ENCODE assay signal across 9 cellular contexts in genomic region chr7:40329601-40330153, GRCh38.
A peak's percentile ranks its signal among the peaks of the same experiment; 100 is the strongest.
DNase-seq lines count a peak whose midpoint lies in the region; ATAC-seq and TF ChIP-seq lines count a peak whose summit lies in the region.
"Had no signal": no experiment of that assay in that cellular context is flagged by ENCODE, and none has a peak within 500 bp of the region (broad histone marks: within the 10 kb centered on the region; RNA-seq: fewer than 3 reads in every experiment).

No MANE protein-coding gene starts in this region.

- no peak overlapping the region for H3K9ac ChIP-seq in DND-41 (ENCODE audit: low read depth, low read length)

- no peak overlapping the region for H3K27ac ChIP-seq in DND-41 (ENCODE audit: low read length)
- H3K27ac ChIP-seq in stomach: no peak overlapping the region

- H3K9me3 ChIP-seq in DND-41 (ENCODE audit: insufficient read depth, low read length, severe bottlenecking) (no peaks in the 10 kb centered on the region), stomach (no peaks in the 10 kb centered on the region)

- WGBS in stomach, 5 donors: 54 to 91% (median 85%) methylated on average over 1 of the region's 1 CpG

- no peak; the same call in 2 of the 3 replicates for ATAC-seq in DND-41 (ENCODE audit: insufficient read depth, low read depth)
- ATAC-seq in HG02973 (IDR thresholded peaks at IDR 0.05; ENCODE audit: unreplicated experiment): no peak

- no peaks in the 10 kb centered on the region for H4K20me1 ChIP-seq in DND-41 (ENCODE audit: insufficient read depth, low read length)

- H3K4me2 ChIP-seq in DND-41 (ENCODE audit: insufficient read depth, low read length): no peak overlapping the region

- H3K4me1 ChIP-seq in DND-41 (ENCODE audit: insufficient read depth, low read length): no peaks in the 10 kb centered on the region
- H3K4me1 ChIP-seq in stomach: no peaks in the 10 kb centered on the region

- H2AFZ ChIP-seq in DND-41 (ENCODE audit: low read depth, low read length): no peak overlapping the region

- intact Hi-C loops in stomach (cut with DNase I; ENCODE audit: low total_unique reads): no loop called here

- TF ChIP-seq POLR2A in stomach (IDR thresholded peaks at IDR 0.05): no peak

- H3K79me2 ChIP-seq in DND-41 (ENCODE audit: insufficient read depth, low read length): no peaks in the 10 kb centered on the region

- TF ChIP-seq CTCF in DND-41 (IDR thresholded peaks at IDR 0.05; ENCODE audit: borderline replicate concordance, extremely low read depth, low read length, poor library complexity, severe bottlenecking) (peak; percentile 87), stomach (IDR thresholded peaks at IDR 0.05) (peak in 5 of 7 experiments; percentile 37 to 65 (median 61))

- H3K36me3 ChIP-seq in DND-41 (ENCODE audit: insufficient read depth, low read length) (no peaks in the 10 kb centered on the region), H7 (replicated peaks; ENCODE audit: control insufficient read depth, insufficient read depth, low read length) (no peaks in the 10 kb centered on the region), stomach (no peaks in the 10 kb centered on the region)

- no peak for TF ChIP-seq EP300 in stomach (IDR thresholded peaks at IDR 0.05)

- H3K4me3 ChIP-seq in DND-41 (ENCODE audit: low read depth in 1 of 2, low read length in 2 of 2) (no peak overlapping the region), H7 (ENCODE audit: insufficient read depth, low read depth, low read length) (no peak overlapping the region), stomach (no peak overlapping the region)
- H3K4me3 ChIP-seq: skin epidermis had no signal

- H3K27me3 ChIP-seq in DND-41 (ENCODE audit: insufficient read depth, low read length, poor library complexity): no peaks in the 10 kb centered on the region
- H3K27me3 ChIP-seq in H7 (ENCODE audit: control insufficient read depth, insufficient read depth, low read length): no peaks in the 10 kb centered on the region
- H3K27me3 ChIP-seq in stomach: no peaks in the 10 kb centered on the region

- no peak for DNase-seq in DND-41
- DNase-seq in H7: peak; percentile 34
- DNase-seq in NCI-H2081 treated with DMSO at 0.1 percent for 48 hours (lab: John Stamatoyannopoulos, UW): peak; percentile 6
- DNase-seq in amniotic stem cell (lab: John Stamatoyannopoulos, UW): peak; percentile 9
- DNase-seq in hepatic stellate cell (ENCODE audit: low spot score): peak; percentile 43
- no peak for DNase-seq in stomach
- no peak for DNase-seq in activated CD8-positive, alpha-beta memory T cell treated with anti-CD3 and anti-CD28 coated beads, Interleukin-2, amount 50 U/mL, for 4 hours

Comparison
In these comparisons a context has a peak if more than half of its experiments do, and no peak if none do; other contexts are left out.
1. DNase-seq: peak in H7 (single experiment), NCI-H2081 treated with DMSO at 0.1 percent for 48 hours (single experiment), amniotic stem cell (single experiment) and hepatic stellate cell (single experiment); none in DND-41 (single experiment), stomach (single experiment) and activated CD8-positive, alpha-beta memory T cell treated with anti-CD3 and anti-CD28 coated beads, Interleukin-2, amount 50 U/mL, for 4 hours (single experiment).